ENCODE assay signal across 1 cellular context in genomic region chr2:200525882-200526651, GRCh38.
TF ChIP-seq lines count a peak whose summit lies in the region.

A gene with protein sequence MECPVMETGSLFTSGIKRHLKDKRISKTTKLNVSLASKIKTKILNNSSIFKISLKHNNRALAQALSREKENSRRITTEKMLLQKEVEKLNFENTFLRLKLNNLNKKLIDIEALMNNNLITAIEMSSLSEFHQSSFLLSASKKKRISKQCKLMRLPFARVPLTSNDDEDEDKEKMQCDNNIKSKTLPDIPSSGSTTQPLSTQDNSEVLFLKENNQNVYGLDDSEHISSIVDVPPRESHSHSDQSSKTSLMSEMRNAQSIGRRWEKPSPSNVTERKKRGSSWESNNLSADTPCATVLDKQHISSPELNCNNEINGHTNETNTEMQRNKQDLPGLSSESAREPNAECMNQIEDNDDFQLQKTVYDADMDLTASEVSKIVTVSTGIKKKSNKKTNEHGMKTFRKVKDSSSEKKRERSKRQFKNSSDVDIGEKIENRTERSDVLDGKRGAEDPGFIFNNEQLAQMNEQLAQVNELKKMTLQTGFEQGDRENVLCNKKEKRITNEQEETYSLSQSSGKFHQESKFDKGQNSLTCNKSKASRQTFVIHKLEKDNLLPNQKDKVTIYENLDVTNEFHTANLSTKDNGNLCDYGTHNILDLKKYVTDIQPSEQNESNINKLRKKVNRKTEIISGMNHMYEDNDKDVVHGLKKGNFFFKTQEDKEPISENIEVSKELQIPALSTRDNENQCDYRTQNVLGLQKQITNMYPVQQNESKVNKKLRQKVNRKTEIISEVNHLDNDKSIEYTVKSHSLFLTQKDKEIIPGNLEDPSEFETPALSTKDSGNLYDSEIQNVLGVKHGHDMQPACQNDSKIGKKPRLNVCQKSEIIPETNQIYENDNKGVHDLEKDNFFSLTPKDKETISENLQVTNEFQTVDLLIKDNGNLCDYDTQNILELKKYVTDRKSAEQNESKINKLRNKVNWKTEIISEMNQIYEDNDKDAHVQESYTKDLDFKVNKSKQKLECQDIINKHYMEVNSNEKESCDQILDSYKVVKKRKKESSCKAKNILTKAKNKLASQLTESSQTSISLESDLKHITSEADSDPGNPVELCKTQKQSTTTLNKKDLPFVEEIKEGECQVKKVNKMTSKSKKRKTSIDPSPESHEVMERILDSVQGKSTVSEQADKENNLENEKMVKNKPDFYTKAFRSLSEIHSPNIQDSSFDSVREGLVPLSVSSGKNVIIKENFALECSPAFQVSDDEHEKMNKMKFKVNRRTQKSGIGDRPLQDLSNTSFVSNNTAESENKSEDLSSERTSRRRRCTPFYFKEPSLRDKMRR (plus strand): TSS chr2:200526207. CDS start chr2:200532976, 6,769 bp downstream.

TF ChIP-seq in HepG2, 621 proteins besides CTCF, POLR2A, EP300 and RAD21 (continues in another document):
- TF ChIP-seq ATF6 (CRISPR knock-in tag; conservative IDR thresholded peaks at IDR 0.05) (peak; percentile 84; the same call in 1 of the 2 replicates), ELF1 (CRISPR knock-in tag; IDR thresholded peaks at IDR 0.05) (peak; percentile 98), ZNF292 (CRISPR knock-in tag; IDR thresholded peaks at IDR 0.05; ENCODE audit: borderline replicate concordance, low read depth) (peak; percentile 87), ZNF780A (CRISPR knock-in tag; IDR thresholded peaks at IDR 0.05) (no peak), USF2 (IDR thresholded peaks at IDR 0.05; ENCODE audit: low read depth, low read length) (no peak), USF2 (CRISPR knock-in tag; IDR thresholded peaks at IDR 0.05; ENCODE audit: borderline replicate concordance) (no peak), MLXIP (CRISPR knock-in tag; IDR thresholded peaks at IDR 0.05; ENCODE audit: borderline replicate concordance) (no peak), ZFP91 (CRISPR knock-in tag; IDR thresholded peaks at IDR 0.05; ENCODE audit: borderline replicate concordance) (peak; percentile 94), NFRKB (IDR thresholded peaks at IDR 0.05) (no peak), ZNF20 (CRISPR knock-in tag; IDR thresholded peaks at IDR 0.05) (0 out of 2 replicates have a peak, but pooled peaks have one; percentile 10), SMYD3 (CRISPR knock-in tag; IDR thresholded peaks at IDR 0.05) (peak; percentile 63; the same call in 1 of the 2 replicates), ZNF597 (CRISPR knock-in tag; IDR thresholded peaks at IDR 0.05) (no peak), RFX5 (IDR thresholded peaks at IDR 0.05; ENCODE audit: low read depth, low read length) (peak; percentile 67; the same call in 1 of the 2 replicates), GATAD2A (CRISPR knock-in tag; IDR thresholded peaks at IDR 0.05) (peak; percentile 65), ZNF879 (CRISPR knock-in tag; IDR thresholded peaks at IDR 0.05) (no peak), ISX (CRISPR knock-in tag; conservative IDR thresholded peaks at IDR 0.05) (no peak), ZNF101 (CRISPR knock-in tag; IDR thresholded peaks at IDR 0.05; ENCODE audit: borderline replicate concordance, low read depth) (no peak), TBL1XR1 (IDR thresholded peaks at IDR 0.05; ENCODE audit: borderline replicate concordance, low read length, partially characterized antibody) (peak; percentile 71), FOXK2 (IDR thresholded peaks at IDR 0.05) (0 out of 2 replicates have a peak, but pooled peaks have one; percentile 12), ZNF335 (CRISPR knock-in tag; IDR thresholded peaks at IDR 0.05) (peak; percentile 25; the same call in 1 of the 2 replicates), SNAPC2 (CRISPR knock-in tag; IDR thresholded peaks at IDR 0.05) (peak; percentile 86), ZNF230 (CRISPR knock-in tag; IDR thresholded peaks at IDR 0.05) (peak; percentile 92), SRF (IDR thresholded peaks at IDR 0.05; ENCODE audit: low read depth, low read length) (no peak), ZNF451 (CRISPR knock-in tag; IDR thresholded peaks at IDR 0.05) (peak; percentile 66; the same call in 1 of the 2 replicates), YEATS2 (CRISPR knock-in tag; IDR thresholded peaks at IDR 0.05; ENCODE audit: borderline replicate concordance) (peak; percentile 92)
- TF ChIP-seq, protein P1, sequence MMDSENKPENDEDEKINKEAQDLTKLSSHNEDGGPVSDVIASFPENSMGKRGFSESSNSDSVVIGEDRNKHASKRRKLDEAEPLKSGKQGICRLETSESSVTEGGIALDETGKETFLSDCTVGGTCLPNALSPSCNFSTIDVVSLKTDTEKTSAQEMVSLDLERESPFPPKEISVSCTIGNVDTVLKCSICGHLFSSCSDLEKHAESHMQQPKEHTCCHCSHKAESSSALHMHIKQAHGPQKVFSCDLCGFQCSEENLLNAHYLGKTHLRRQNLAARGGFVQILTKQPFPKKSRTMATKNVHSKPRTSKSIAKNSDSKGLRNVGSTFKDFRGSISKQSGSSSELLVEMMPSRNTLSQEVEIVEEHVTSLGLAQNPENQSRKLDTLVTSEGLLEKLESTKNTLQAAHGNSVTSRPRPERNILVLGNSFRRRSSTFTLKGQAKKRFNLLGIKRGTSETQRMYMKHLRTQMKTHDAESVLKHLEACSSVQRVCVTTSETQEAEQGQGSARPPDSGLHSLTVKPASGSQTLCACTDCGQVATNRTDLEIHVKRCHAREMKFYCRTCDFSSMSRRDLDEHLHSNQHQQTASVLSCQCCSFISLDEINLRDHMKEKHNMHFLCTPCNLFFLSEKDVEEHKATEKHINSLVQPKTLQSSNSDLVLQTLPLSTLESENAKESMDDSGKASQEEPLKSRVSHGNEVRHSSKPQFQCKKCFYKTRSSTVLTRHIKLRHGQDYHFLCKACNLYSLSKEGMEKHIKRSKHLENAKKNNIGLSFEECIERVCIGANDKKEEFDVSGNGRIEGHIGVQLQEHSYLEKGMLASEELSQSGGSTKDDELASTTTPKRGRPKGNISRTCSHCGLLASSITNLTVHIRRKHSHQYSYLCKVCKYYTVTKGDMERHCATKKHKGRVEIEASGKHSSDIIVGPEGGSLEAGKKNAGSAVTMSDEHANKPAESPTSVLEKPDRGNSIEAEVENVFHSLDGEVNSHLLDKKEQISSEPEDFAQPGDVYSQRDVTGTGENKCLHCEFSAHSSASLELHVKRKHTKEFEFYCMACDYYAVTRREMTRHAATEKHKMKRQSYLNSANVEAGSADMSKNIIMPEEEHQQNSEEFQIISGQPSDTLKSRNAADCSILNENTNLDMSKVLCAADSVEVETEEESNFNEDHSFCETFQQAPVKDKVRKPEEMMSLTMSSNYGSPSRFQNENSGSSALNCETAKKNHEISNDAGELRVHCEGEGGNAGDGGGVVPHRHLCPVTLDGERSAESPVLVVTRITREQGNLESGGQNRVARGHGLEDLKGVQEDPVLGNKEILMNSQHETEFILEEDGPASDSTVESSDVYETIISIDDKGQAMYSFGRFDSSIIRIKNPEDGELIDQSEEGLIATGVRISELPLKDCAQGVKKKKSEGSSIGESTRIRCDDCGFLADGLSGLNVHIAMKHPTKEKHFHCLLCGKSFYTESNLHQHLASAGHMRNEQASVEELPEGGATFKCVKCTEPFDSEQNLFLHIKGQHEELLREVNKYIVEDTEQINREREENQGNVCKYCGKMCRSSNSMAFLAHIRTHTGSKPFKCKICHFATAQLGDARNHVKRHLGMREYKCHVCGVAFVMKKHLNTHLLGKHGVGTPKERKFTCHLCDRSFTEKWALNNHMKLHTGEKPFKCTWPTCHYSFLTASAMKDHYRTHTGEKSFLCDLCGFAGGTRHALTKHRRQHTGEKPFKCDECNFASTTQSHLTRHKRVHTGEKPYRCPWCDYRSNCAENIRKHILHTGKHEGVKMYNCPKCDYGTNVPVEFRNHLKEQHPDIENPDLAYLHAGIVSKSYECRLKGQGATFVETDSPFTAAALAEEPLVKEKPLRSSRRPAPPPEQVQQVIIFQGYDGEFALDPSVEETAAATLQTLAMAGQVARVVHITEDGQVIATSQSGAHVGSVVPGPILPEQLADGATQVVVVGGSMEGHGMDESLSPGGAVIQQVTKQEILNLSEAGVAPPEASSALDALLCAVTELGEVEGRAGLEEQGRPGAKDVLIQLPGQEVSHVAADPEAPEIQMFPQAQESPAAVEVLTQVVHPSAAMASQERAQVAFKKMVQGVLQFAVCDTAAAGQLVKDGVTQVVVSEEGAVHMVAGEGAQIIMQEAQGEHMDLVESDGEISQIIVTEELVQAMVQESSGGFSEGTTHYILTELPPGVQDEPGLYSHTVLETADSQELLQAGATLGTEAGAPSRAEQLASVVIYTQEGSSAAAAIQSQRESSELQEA (CRISPR knock-in tag; IDR thresholded peaks at IDR 0.05; ENCODE audit: not compliant biosample characterization), result peak; percentile 72
- TF ChIP-seq, protein P2, sequence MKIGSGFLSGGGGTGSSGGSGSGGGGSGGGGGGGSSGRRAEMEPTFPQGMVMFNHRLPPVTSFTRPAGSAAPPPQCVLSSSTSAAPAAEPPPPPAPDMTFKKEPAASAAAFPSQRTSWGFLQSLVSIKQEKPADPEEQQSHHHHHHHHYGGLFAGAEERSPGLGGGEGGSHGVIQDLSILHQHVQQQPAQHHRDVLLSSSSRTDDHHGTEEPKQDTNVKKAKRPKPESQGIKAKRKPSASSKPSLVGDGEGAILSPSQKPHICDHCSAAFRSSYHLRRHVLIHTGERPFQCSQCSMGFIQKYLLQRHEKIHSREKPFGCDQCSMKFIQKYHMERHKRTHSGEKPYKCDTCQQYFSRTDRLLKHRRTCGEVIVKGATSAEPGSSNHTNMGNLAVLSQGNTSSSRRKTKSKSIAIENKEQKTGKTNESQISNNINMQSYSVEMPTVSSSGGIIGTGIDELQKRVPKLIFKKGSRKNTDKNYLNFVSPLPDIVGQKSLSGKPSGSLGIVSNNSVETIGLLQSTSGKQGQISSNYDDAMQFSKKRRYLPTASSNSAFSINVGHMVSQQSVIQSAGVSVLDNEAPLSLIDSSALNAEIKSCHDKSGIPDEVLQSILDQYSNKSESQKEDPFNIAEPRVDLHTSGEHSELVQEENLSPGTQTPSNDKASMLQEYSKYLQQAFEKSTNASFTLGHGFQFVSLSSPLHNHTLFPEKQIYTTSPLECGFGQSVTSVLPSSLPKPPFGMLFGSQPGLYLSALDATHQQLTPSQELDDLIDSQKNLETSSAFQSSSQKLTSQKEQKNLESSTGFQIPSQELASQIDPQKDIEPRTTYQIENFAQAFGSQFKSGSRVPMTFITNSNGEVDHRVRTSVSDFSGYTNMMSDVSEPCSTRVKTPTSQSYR (CRISPR knock-in tag; IDR thresholded peaks at IDR 0.05; ENCODE audit: borderline replicate concordance), result 0 out of 2 replicates have a peak, but pooled peaks have one; percentile 29
